In the genomic region with DNA sequence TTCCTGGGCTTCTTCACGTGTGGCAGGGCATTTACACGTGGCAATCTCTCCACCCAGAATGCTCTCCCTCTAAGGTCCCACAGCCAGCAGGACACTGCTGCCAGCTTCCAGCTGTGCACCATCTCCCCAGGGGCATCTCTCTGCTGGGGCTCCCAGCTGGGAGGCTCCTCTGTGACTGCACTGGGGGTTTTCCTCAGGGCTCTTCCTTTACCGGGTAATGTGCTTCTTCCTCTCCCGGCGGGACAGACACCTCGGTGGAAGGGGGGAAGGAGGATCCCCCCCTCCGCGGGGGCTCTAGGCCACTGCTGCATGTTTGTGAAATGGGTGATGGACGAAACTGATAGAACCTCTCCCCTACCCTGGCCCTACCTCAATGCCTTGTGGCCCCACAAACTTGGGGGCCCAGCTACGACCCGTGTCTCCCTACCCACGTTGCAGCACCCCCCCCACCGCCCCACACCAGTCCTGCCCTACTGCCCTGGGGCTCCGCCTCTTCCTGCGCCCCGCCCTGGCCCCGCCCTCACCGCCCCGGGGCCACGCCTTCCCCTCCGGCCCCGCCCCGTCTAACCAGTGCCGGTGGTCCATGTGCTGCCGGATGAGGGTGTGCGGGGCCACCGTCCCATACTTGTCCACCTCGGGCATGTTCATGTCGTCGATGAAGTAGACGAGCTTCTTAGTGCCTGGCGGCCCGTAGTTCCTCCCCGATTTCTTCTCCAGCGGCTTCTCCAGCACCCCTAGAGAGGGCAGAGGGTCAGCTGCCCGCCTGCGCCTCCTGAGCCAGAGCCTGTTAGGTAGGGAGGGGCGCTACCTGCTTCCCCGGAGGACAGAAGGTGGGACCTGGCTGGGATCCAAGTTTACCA, we compare ENCODE assay signal across 1 cellular context.
TF ChIP-seq lines count a peak whose summit lies in the region.

No MANE protein-coding gene starts in this region.

TF ChIP-seq in A549, 52 proteins besides CTCF, POLR2A, EP300 and RAD21 (continued from another document):
- TF ChIP-seq, protein P1, sequence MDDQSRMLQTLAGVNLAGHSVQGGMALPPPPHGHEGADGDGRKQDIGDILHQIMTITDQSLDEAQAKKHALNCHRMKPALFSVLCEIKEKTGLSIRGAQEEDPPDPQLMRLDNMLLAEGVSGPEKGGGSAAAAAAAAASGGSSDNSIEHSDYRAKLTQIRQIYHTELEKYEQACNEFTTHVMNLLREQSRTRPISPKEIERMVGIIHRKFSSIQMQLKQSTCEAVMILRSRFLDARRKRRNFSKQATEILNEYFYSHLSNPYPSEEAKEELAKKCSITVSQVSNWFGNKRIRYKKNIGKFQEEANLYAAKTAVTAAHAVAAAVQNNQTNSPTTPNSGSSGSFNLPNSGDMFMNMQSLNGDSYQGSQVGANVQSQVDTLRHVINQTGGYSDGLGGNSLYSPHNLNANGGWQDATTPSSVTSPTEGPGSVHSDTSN (IDR thresholded peaks at IDR 0.05): no peak
- no peak for TF ChIP-seq TP53 (CRISPR knock-in tag; IDR thresholded peaks at IDR 0.05)
- TF ChIP-seq JUN (IDR thresholded peaks at IDR 0.05): peak; percentile 22 to 41; a peak in 1 of 5 replicates
- 0 out of 2 replicates have a peak, but pooled peaks have one; percentile 11 for TF ChIP-seq SREBF2 (IDR thresholded peaks at IDR 0.05)
- no peak for TF ChIP-seq MAFK (IDR thresholded peaks at IDR 0.05; ENCODE audit: partially characterized antibody)
- no peak for TF ChIP-seq HEYL (CRISPR knock-in tag; IDR thresholded peaks at IDR 0.05)
- TF ChIP-seq, protein P2, sequence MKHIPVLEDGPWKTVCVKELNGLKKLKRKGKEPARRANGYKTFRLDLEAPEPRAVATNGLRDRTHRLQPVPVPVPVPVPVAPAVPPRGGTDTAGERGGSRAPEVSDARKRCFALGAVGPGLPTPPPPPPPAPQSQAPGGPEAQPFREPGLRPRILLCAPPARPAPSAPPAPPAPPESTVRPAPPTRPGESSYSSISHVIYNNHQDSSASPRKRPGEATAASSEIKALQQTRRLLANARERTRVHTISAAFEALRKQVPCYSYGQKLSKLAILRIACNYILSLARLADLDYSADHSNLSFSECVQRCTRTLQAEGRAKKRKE (CRISPR knock-in tag; IDR thresholded peaks at IDR 0.05; ENCODE audit: low read depth): no peak
- no peak for TF ChIP-seq TFCP2L1 (CRISPR knock-in tag; IDR thresholded peaks at IDR 0.05)
- TF ChIP-seq NPAS2 (CRISPR knock-in tag; IDR thresholded peaks at IDR 0.05; ENCODE audit: borderline replicate concordance): no peak
- TF ChIP-seq HDAC2 (IDR thresholded peaks at IDR 0.05): no peak
- TF ChIP-seq, protein P3, sequence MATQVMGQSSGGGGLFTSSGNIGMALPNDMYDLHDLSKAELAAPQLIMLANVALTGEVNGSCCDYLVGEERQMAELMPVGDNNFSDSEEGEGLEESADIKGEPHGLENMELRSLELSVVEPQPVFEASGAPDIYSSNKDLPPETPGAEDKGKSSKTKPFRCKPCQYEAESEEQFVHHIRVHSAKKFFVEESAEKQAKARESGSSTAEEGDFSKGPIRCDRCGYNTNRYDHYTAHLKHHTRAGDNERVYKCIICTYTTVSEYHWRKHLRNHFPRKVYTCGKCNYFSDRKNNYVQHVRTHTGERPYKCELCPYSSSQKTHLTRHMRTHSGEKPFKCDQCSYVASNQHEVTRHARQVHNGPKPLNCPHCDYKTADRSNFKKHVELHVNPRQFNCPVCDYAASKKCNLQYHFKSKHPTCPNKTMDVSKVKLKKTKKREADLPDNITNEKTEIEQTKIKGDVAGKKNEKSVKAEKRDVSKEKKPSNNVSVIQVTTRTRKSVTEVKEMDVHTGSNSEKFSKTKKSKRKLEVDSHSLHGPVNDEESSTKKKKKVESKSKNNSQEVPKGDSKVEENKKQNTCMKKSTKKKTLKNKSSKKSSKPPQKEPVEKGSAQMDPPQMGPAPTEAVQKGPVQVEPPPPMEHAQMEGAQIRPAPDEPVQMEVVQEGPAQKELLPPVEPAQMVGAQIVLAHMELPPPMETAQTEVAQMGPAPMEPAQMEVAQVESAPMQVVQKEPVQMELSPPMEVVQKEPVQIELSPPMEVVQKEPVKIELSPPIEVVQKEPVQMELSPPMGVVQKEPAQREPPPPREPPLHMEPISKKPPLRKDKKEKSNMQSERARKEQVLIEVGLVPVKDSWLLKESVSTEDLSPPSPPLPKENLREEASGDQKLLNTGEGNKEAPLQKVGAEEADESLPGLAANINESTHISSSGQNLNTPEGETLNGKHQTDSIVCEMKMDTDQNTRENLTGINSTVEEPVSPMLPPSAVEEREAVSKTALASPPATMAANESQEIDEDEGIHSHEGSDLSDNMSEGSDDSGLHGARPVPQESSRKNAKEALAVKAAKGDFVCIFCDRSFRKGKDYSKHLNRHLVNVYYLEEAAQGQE (IDR thresholded peaks at IDR 0.05): no peak
